Comparison of ENCODE assay signal across 39 cellular contexts in the genomic region with DNA sequence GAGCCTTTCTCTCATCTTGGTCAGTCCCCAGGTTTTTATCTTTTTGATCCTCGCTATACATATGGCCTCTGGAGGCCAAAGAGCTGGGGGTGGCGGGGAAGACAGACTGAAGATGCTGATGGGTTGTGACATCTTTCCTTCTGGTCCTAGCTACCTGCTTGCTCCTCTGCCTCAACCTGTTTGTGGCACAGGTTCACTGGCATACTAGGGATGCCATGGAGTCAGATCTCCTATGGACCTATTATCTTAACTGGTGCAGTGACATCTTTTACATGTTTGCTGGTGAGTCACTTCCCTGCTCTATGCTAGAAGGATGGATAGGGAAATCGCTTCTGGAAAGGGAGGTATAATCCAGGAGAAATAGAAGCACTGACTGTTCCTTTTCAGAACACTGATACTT. TPM values are rescaled to one million over a fixed set of nuclear protein-coding genes. Genes with fewer than 3 reads are reported as not detected.
"Had no signal": no experiment of that assay in that cellular context is flagged by ENCODE, and none has a peak within 500 bp of the region (broad histone marks: within the 10 kb centered on the region; RNA-seq: fewer than 3 reads in every experiment).

No MANE protein-coding gene starts in this region.

- H3K4me3 ChIP-seq: MG63 had no signal

- H3K9me3 ChIP-seq: MG63 had no signal

- DNase-seq: Kasumi-1, MG63, MM.1S, MV-4-11, NCI-H1048, NCI-H1092, NCI-H1092 treated with DMSO at 0.1 percent for 48 hours, NCI-H1105, NCI-H1105 treated with DMSO at 0.1 percent for 48 hours, NCI-H1417, NCI-H1417 treated with DMSO at 0.1 percent for 48 hours, NCI-H1436, NCI-H1436 treated with DMSO at 0.1 percent for 48 hours, NCI-H146, NCI-H1694, NCI-H1694 treated with DMSO at 0.1 percent for 48 hours, NCI-H187, NCI-H187 treated with DMSO at 0.1 percent for 48 hours, NCI-H1930, NCI-H2029, NCI-H2029 treated with DMSO at 0.1 percent for 48 hours, NCI-H2081, NCI-H2081 treated with DMSO at 0.1 percent for 48 hours, NCI-H2107, NCI-H2171, NCI-H2171 treated with DMSO at 0.1 percent for 48 hours, NCI-H2227 treated with DMSO at 0.1 percent for 48 hours, NCI-H226, NCI-H345, NCI-H446, NCI-H446 treated with DMSO at 0.1 percent for 48 hours, NCI-H510A, NCI-H510A treated with DMSO at 0.1 percent for 48 hours, NCI-H524, NCI-H524 treated with DMSO at 0.1 percent for 48 hours had no signal

- H3K36me3 ChIP-seq: MG63 had no signal

RNA-seq across cellular contexts. Expression of a gene that starts 8.8 kb away (rescaled TPM):
- total RNA-seq: LHCN-M2, M059J, MCF 10A, NCI-H460 had no signal
